ENCODE assay signal across 3 cellular contexts in genomic region chr7:78168869-78169268, GRCh38.
"Had no signal": no experiment of that assay in that cellular context is flagged by ENCODE, and none has a peak within 500 bp of the region (broad histone marks: within the 10 kb centered on the region; RNA-seq: fewer than 3 reads in every experiment).

No MANE protein-coding gene starts in this region.

- H3K4me3 ChIP-seq: GM12878 had no signal

- DNase-seq: GDM1, GF-D8 had no signal

- ATAC-seq: GM12878 had no signal
